In genomic region chr10:60429084-60429849, GRCh38 we compare ENCODE assay signal across 1 cellular context.
TF ChIP-seq lines count a peak whose summit lies in the region.

No MANE protein-coding gene starts in this region.

TF ChIP-seq in K562, 482 proteins besides CTCF, POLR2A, EP300 and RAD21 (continued from another document):
- TF ChIP-seq, protein P1, sequence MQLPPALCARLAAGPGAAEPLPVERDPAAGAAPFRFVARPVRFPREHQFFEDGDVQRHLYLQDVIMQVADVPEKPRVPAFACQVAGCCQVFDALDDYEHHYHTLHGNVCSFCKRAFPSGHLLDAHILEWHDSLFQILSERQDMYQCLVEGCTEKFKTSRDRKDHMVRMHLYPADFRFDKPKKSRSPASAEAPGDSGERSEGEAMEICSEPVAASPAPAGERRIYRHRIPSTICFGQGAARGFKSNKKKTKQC (CRISPR knock-in tag; IDR thresholded peaks at IDR 0.05) = no peak
- TF ChIP-seq ZNF766 (CRISPR knock-in tag; conservative IDR thresholded peaks at IDR 0.05) (0 out of 2 replicates have a peak, but pooled peaks have one; percentile 0), RCOR1 (IDR thresholded peaks at IDR 0.05; ENCODE audit: borderline replicate concordance in 1 of 2, low read depth in 2 of 2, low read length in 2 of 2) (peak in 1 of 2 experiments; percentile 54; a peak in 1 of 4 replicates), FOSL1 (tag; conservative IDR thresholded peaks at IDR 0.05) (peak; percentile 85), NFYB (IDR thresholded peaks at IDR 0.05; ENCODE audit: extremely low read depth, insufficient read length) (no peak), MAFF (IDR thresholded peaks at IDR 0.05; ENCODE audit: low read length) (peak; percentile 5; the same call in 1 of the 2 replicates), SOX6 (IDR thresholded peaks at IDR 0.05) (peak; percentile 74; the same call in 1 of the 2 replicates), XRCC3 (IDR thresholded peaks at IDR 0.05) (no peak), CBFA2T3 (IDR thresholded peaks at IDR 0.05) (peak; percentile 56), MTA1 (IDR thresholded peaks at IDR 0.05; ENCODE audit: borderline replicate concordance) (0 out of 2 replicates have a peak, but pooled peaks have one; percentile 61), ZNF644 (tag; IDR thresholded peaks at IDR 0.05; ENCODE audit: low read depth) (0 out of 2 replicates have a peak, but pooled peaks have one; percentile 28), RBM17 (IDR thresholded peaks at IDR 0.05; ENCODE audit: borderline replicate concordance, low read depth, low read length) (no peak), KLF13 (tag; IDR thresholded peaks at IDR 0.05; ENCODE audit: borderline replicate concordance, low read depth) (no peak), TAL1 (IDR thresholded peaks at IDR 0.05) (peak; percentile 52; the same call in 1 of the 2 replicates), RREB1 (CRISPR knock-in tag; IDR thresholded peaks at IDR 0.05) (no peak), ETV6 (IDR thresholded peaks at IDR 0.05; ENCODE audit: borderline replicate concordance in 1 of 2, low read depth in 2 of 2, low read length in 1 of 2) (peak in 1 of 2 experiments; percentile 56; a peak in 1 of 4 replicates), ETV6 (CRISPR knock-in tag; IDR thresholded peaks at IDR 0.05; ENCODE audit: borderline replicate concordance) (no peak), ZBTB9 (CRISPR knock-in tag; IDR thresholded peaks at IDR 0.05) (no peak), SPI1 (IDR thresholded peaks at IDR 0.05; ENCODE audit: borderline replicate concordance, low read depth, low read length) (no peak), ZBTB12 (CRISPR knock-in tag; IDR thresholded peaks at IDR 0.05) (no peak), NFE2L1 (tag; IDR thresholded peaks at IDR 0.05; ENCODE audit: borderline replicate concordance, low read depth) (no peak), SMARCE1 (IDR thresholded peaks at IDR 0.05) (peak; percentile 60; the same call in 1 of the 2 replicates), TEAD4 (IDR thresholded peaks at IDR 0.05; ENCODE audit: low read length) (peak; percentile 59; the same call in 1 of the 2 replicates), TEAD4 (CRISPR knock-in tag; IDR thresholded peaks at IDR 0.05; ENCODE audit: borderline replicate concordance) (no peak), MCM2 (IDR thresholded peaks at IDR 0.05; ENCODE audit: low read depth) (no peak), LEF1 (IDR thresholded peaks at IDR 0.05) (0 out of 2 replicates have a peak, but pooled peaks have one; percentile 17), CTBP1 (IDR thresholded peaks at IDR 0.05; ENCODE audit: borderline replicate concordance) (peak; percentile 45; the same call in 1 of the 2 replicates), ZNF584 (CRISPR knock-in tag; IDR thresholded peaks at IDR 0.05; ENCODE audit: low read depth) (no peak), ATF3 (IDR thresholded peaks at IDR 0.05) (peak; percentile 35; the same call in 1 of the 2 replicates), ATF3 (CRISPR knock-in tag; conservative IDR thresholded peaks at IDR 0.05) (no peak), LCOR (CRISPR knock-in tag; IDR thresholded peaks at IDR 0.05) (no peak), PCBP2 (IDR thresholded peaks at IDR 0.05; ENCODE audit: low read depth, low read length, poor library complexity, severe bottlenecking) (no peak), SMARCC2 (IDR thresholded peaks at IDR 0.05; ENCODE audit: low read depth) (peak; percentile 27; the same call in 1 of the 2 replicates), SIN3A (IDR thresholded peaks at IDR 0.05; ENCODE audit: borderline replicate concordance in 2 of 2, control insufficient read depth in 1 of 2, low read depth in 2 of 2, low read length in 2 of 2) (no peak), ATF1 (CRISPR knock-in tag; IDR thresholded peaks at IDR 0.05) (no peak), ATF1 (tag; IDR thresholded peaks at IDR 0.05) (no peak), MEIS2 (IDR thresholded peaks at IDR 0.05; ENCODE audit: partially characterized antibody) (peak; percentile 46), MNT (conservative IDR thresholded peaks at IDR 0.05) (no peak), ADNP (tag; IDR thresholded peaks at IDR 0.05) (0 out of 2 replicates have a peak, but pooled peaks have one; percentile 44), SMARCA4 (IDR thresholded peaks at IDR 0.05) (peak; percentile 55; the same call in 1 of the 2 replicates), CXXC5 (CRISPR knock-in tag; IDR thresholded peaks at IDR 0.05) (no peak), ATF7 (IDR thresholded peaks at IDR 0.05) (0 out of 2 replicates have a peak, but pooled peaks have one; percentile 20), ARID2 (IDR thresholded peaks at IDR 0.05) (no peak), BRD4 (IDR thresholded peaks at IDR 0.05) (0 out of 2 replicates have a peak, but pooled peaks have one; percentile 22), JUND (IDR thresholded peaks at IDR 0.05; ENCODE audit: borderline replicate concordance, low read depth, low read length) (peak; percentile 66; the same call in 1 of the 2 replicates), JUND (tag; IDR thresholded peaks at IDR 0.05; ENCODE audit: borderline replicate concordance, low read depth, low read length) (no peak; the same call in 2 of the 3 replicates), ZNF316 (IDR thresholded peaks at IDR 0.05) (no peak), YBX1 (IDR thresholded peaks at IDR 0.05) (no peak), CREBBP (IDR thresholded peaks at IDR 0.05; ENCODE audit: low read depth, low read length) (no peak), ELF4 (CRISPR knock-in tag; IDR thresholded peaks at IDR 0.05) (no peak), ZNF668 (CRISPR knock-in tag; IDR thresholded peaks at IDR 0.05) (no peak), SMAD2 (IDR thresholded peaks at IDR 0.05; ENCODE audit: low read depth, low read length) (no peak), ZBED1 (IDR thresholded peaks at IDR 0.05) (no peak)
- TF ChIP-seq, protein P2, sequence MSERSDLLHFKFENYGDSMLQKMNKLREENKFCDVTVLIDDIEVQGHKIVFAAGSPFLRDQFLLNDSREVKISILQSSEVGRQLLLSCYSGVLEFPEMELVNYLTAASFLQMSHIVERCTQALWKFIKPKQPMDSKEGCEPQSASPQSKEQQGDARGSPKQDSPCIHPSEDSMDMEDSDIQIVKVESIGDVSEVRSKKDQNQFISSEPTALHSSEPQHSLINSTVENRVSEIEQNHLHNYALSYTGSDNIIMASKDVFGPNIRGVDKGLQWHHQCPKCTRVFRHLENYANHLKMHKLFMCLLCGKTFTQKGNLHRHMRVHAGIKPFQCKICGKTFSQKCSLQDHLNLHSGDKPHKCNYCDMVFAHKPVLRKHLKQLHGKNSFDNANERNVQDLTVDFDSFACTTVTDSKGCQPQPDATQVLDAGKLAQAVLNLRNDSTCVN (CRISPR knock-in tag; IDR thresholded peaks at IDR 0.05) = no peak
- TF ChIP-seq, protein P3, sequence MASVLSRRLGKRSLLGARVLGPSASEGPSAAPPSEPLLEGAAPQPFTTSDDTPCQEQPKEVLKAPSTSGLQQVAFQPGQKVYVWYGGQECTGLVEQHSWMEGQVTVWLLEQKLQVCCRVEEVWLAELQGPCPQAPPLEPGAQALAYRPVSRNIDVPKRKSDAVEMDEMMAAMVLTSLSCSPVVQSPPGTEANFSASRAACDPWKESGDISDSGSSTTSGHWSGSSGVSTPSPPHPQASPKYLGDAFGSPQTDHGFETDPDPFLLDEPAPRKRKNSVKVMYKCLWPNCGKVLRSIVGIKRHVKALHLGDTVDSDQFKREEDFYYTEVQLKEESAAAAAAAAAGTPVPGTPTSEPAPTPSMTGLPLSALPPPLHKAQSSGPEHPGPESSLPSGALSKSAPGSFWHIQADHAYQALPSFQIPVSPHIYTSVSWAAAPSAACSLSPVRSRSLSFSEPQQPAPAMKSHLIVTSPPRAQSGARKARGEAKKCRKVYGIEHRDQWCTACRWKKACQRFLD (CRISPR knock-in tag; IDR thresholded peaks at IDR 0.05) = no peak
TF ChIP-seq in K562: peak in this region for 25.
